ENCODE assay signal across 1 cellular context in the genomic region with DNA sequence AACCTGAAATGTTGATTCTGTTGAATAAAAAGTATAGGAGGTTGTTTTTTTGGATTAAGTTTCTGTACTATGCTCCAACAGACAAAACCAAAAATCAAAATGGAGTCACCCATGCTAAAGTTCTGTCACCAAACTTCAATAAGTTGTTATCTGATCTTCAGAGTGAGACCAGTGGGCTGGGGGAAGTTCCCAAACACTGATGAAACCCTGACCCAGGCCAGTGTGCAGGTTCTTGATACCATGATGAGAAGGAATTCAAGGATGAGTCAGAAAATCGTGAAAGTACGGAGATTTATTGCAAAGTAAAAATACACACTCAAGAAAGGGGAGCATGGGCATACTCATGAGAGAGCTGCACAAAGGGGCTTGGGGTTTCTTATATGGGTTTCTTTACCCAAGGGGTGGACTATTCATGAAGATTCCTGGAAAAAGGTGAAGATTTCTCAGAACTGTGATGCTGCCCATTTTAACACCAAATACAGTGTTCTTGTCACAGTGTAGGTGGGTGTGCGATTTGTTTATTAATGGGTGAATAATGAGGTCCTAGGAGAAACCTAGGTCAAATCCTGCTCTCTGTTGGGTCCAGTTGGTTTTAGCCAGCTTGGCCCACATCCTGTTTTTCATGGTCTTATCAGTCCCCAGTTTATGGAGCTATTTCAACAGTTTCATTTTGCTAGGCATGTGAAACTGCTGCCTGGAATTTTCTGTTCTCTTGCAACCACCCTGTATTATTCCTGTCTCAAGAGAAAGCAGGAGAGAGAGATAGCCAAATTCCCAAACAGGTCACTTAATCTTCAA.
TF ChIP-seq lines count a peak whose summit lies in the region.

No MANE protein-coding gene starts in this region.

TF ChIP-seq in K562, 482 proteins besides CTCF, POLR2A, EP300 and RAD21 (continued from another document):
- no peak for TF ChIP-seq HDAC3 (IDR thresholded peaks at IDR 0.05; ENCODE audit: borderline replicate concordance, partially characterized antibody)
- TF ChIP-seq, protein P1, sequence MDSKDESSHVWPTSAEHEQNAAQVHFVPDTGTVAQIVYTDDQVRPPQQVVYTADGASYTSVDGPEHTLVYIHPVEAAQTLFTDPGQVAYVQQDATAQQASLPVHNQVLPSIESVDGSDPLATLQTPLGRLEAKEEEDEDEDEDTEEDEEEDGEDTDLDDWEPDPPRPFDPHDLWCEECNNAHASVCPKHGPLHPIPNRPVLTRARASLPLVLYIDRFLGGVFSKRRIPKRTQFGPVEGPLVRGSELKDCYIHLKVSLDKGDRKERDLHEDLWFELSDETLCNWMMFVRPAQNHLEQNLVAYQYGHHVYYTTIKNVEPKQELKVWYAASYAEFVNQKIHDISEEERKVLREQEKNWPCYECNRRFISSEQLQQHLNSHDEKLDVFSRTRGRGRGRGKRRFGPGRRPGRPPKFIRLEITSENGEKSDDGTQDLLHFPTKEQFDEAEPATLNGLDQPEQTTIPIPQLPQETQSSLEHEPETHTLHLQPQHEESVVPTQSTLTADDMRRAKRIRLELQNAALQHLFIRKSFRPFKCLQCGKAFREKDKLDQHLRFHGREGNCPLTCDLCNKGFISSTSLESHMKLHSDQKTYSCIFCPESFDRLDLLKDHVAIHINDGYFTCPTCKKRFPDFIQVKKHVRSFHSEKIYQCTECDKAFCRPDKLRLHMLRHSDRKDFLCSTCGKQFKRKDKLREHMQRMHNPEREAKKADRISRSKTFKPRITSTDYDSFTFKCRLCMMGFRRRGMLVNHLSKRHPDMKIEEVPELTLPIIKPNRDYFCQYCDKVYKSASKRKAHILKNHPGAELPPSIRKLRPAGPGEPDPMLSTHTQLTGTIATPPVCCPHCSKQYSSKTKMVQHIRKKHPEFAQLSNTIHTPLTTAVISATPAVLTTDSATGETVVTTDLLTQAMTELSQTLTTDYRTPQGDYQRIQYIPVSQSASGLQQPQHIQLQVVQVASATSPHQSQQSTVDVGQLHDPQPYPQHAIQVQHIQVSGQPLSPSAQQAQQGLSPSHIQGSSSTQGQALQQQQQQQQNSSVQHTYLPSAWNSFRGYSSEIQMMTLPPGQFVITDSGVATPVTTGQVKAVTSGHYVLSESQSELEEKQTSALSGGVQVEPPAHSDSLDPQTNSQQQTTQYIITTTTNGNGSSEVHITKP (IDR thresholded peaks at IDR 0.05; ENCODE audit: partially characterized antibody), result peak; percentile 34
